ENCODE assay signal across 8 cellular contexts in genomic region chr12:7937867-7938506, GRCh38. TPM values are rescaled to one million over a fixed set of nuclear protein-coding genes. Genes with fewer than 3 reads are reported as not detected.
DNase-seq lines count a peak whose midpoint lies in the region; ATAC-seq, FAIRE-seq and TF ChIP-seq lines count a peak whose summit lies in the region.

No MANE protein-coding gene starts in this region.

- H3K9ac ChIP-seq in mesenchymal stem cell (ENCODE audit: low read length) = peak overlapping the region; percentile 73

- H2BK5ac ChIP-seq in mesenchymal stem cell (ENCODE audit: low read depth, low read length, poor library complexity, severe bottlenecking) = no peak overlapping the region

- WGBS in mesenchymal stem cell = 20% methylated on average over 3 of the region's 4 CpGs

- H3K4me3 Mint-ChIP-seq in activated CD4-positive, alpha-beta memory T cell treated with anti-CD3 and anti-CD28 coated beads, Interleukin-2, amount 10 ng/mL, durations not matched to agents 7 days and 5 days = peak overlapping the region; percentile 51

- H2AK5ac ChIP-seq in mesenchymal stem cell (ENCODE audit: low read length, severe bottlenecking) = no peak overlapping the region

- H3K4me3 ChIP-seq in mesenchymal stem cell (ENCODE audit: insufficient read depth in 1 of 2, low read depth in 1 of 2, low read length in 2 of 2) = peak overlapping the region in 1 of 2 experiments; percentile 45

- no peaks in the 10 kb centered on the region for H3K36me3 Mint-ChIP-seq in activated CD4-positive, alpha-beta memory T cell treated with anti-CD3 and anti-CD28 coated beads, Interleukin-2, amount 10 ng/mL, durations not matched to agents 7 days and 5 days (ENCODE audit: low read depth)

- TF ChIP-seq CTCF in C4-2B (conservative IDR thresholded peaks at IDR 0.05) = no peak

- no peak overlapping the region for H3K4ac ChIP-seq in mesenchymal stem cell (ENCODE audit: low read depth in 1 of 2, low read length in 2 of 2)

- no peaks in the 10 kb centered on the region for H3K9me3 Mint-ChIP-seq in activated CD4-positive, alpha-beta memory T cell treated with anti-CD3 and anti-CD28 coated beads, Interleukin-2, amount 10 ng/mL, durations not matched to agents 7 days and 5 days

- no peak overlapping the region for H3K18ac ChIP-seq in mesenchymal stem cell (ENCODE audit: low read depth in 1 of 2, low read length in 2 of 2)

- H2AFZ ChIP-seq in mesenchymal stem cell (ENCODE audit: low read depth, low read length) = no peak overlapping the region

- no peaks in the 10 kb centered on the region for H3K79me1 ChIP-seq in mesenchymal stem cell (replicated peaks; ENCODE audit: low read length, poor library complexity, severe bottlenecking)

- DNase-seq in HTR-8/SVneo (ENCODE audit: insufficient read length, low spot score) = peak; percentile 79
- DNase-seq in activated CD4-positive, alpha-beta memory T cell treated with anti-CD3 and anti-CD28 coated beads, Interleukin-2, amount 10 ng/mL, durations not matched to agents 7 days and 5 days = peak; percentile 49
- DNase-seq in mesenchymal stem cell = peak; percentile 41
- DNase-seq in NCI-H82 (lab: John Stamatoyannopoulos, UW) = no peak
- no peak for DNase-seq in NCI-H1694 (lab: John Stamatoyannopoulos, UW)

- H3K27me3 Mint-ChIP-seq in activated CD4-positive, alpha-beta memory T cell treated with anti-CD3 and anti-CD28 coated beads, Interleukin-2, amount 10 ng/mL, durations not matched to agents 7 days and 5 days = no peaks in the 10 kb centered on the region

- no peak overlapping the region for H3K14ac ChIP-seq in mesenchymal stem cell (ENCODE audit: low read length in 2 of 2)

- H3K4me1 Mint-ChIP-seq in activated CD4-positive, alpha-beta memory T cell treated with anti-CD3 and anti-CD28 coated beads, Interleukin-2, amount 10 ng/mL, durations not matched to agents 7 days and 5 days = peaks cover 11% of the 10 kb centered on the region

- no peak overlapping the region for H3K4me2 ChIP-seq in mesenchymal stem cell (ENCODE audit: low read length, poor library complexity, severe bottlenecking)

- H2BK12ac ChIP-seq in mesenchymal stem cell (ENCODE audit: low read length in 2 of 2) = peak overlapping the region in 1 of 2 experiments; percentile 16

- H3K23ac ChIP-seq in mesenchymal stem cell (ENCODE audit: low read length in 2 of 2) = no peak overlapping the region

- no peak overlapping the region for H4K8ac ChIP-seq in mesenchymal stem cell (ENCODE audit: low read length)

- H3K4me1 ChIP-seq in mesenchymal stem cell (ENCODE audit: control insufficient read depth, insufficient read depth, low read depth, low read length) = no peaks in the 10 kb centered on the region

- no peaks in the 10 kb centered on the region for H3K27me3 ChIP-seq in mesenchymal stem cell (ENCODE audit: control insufficient read depth in 1 of 2, insufficient read depth in 1 of 2, low read length in 2 of 2)

- ATAC-seq in HG02970 (IDR thresholded peaks at IDR 0.05; ENCODE audit: low FRiP score, unreplicated experiment) = no peak
- ATAC-seq in HG02763 (IDR thresholded peaks at IDR 0.05; ENCODE audit: unreplicated experiment) = no peak

- POLR2A ChIA-PET in activated CD4-positive, alpha-beta memory T cell treated with anti-CD3 and anti-CD28 coated beads, Interleukin-2, amount 10 ng/mL, durations not matched to agents 7 days and 5 days (lab: Charles Lee) = interaction anchor here (13.3 kb wide), 1 partner anchor 28 kb away, joined by 819 read pairs; no protein-coding TSS in a partner anchor

- H3K27ac ChIP-seq in C4-2B (peak overlapping the region; percentile 64), mesenchymal stem cell (ENCODE audit: low read length, poor library complexity, severe bottlenecking) (peak overlapping the region; percentile 10)

- no peak overlapping the region for H4K91ac ChIP-seq in mesenchymal stem cell (ENCODE audit: low read length)

- no peak overlapping the region for H2BK15ac ChIP-seq in mesenchymal stem cell (ENCODE audit: low read depth, poor library complexity, severe bottlenecking)

- CTCF ChIA-PET in activated CD4-positive, alpha-beta memory T cell treated with anti-CD3 and anti-CD28 coated beads, Interleukin-2, amount 10 ng/mL, durations not matched to agents 7 days and 5 days (lab: Charles Lee) = interaction anchor here (1.2 to 11.1 kb wide), 5 partner anchors 25 to 108 kb away, joined by 3 to 346 read pairs (median 5); no protein-coding TSS in a partner anchor

- H3K27ac Mint-ChIP-seq in activated CD4-positive, alpha-beta memory T cell treated with anti-CD3 and anti-CD28 coated beads, Interleukin-2, amount 10 ng/mL, durations not matched to agents 7 days and 5 days = peak overlapping the region; percentile 82

- peak; percentile 52 for FAIRE-seq in HTR-8/SVneo (lab: Jason Lieb, UNC)

- peaks cover 0 to 16% of the 10 kb centered on the region in 2 experiments for H3K36me3 ChIP-seq in mesenchymal stem cell (ENCODE audit: control insufficient read depth in 1 of 2, insufficient read depth in 2 of 2, low read depth in 1 of 2, low read length in 2 of 2)

- H3K9me3 ChIP-seq in mesenchymal stem cell (ENCODE audit: control insufficient read depth, low read length) = no peaks in the 10 kb centered on the region

- H2BK120ac ChIP-seq in mesenchymal stem cell (ENCODE audit: low read depth, low read length) = peak overlapping the region; percentile 7

RNA-seq across cellular contexts. Expression of gene SLC2A3, which starts 2.0 kb away (rescaled TPM):
- 100 to 1,000 TPM; 659 to 664 TPM for total RNA-seq in activated CD4-positive, alpha-beta memory T cell treated with anti-CD3 and anti-CD28 coated beads, Interleukin-2, amount 10 ng/mL, durations not matched to agents 7 days and 5 days
- 117 TPM for polyA plus RNA-seq in mesenchymal stem cell (2013, experiment 1 of 2)
- 119 TPM for polyA plus RNA-seq in mesenchymal stem cell (2013, experiment 2 of 2)

Comparison
In these comparisons a context has a peak if more than half of its experiments do, and no peak if none do; other contexts are left out.
1. DNase-seq: peak in HTR-8/SVneo (single experiment), activated CD4-positive, alpha-beta memory T cell treated with anti-CD3 and anti-CD28 coated beads, Interleukin-2, amount 10 ng/mL, durations not matched to agents 7 days and 5 days (single experiment) and mesenchymal stem cell (single experiment); none in NCI-H82 (single experiment) and NCI-H1694 (single experiment).